In the genomic region with DNA sequence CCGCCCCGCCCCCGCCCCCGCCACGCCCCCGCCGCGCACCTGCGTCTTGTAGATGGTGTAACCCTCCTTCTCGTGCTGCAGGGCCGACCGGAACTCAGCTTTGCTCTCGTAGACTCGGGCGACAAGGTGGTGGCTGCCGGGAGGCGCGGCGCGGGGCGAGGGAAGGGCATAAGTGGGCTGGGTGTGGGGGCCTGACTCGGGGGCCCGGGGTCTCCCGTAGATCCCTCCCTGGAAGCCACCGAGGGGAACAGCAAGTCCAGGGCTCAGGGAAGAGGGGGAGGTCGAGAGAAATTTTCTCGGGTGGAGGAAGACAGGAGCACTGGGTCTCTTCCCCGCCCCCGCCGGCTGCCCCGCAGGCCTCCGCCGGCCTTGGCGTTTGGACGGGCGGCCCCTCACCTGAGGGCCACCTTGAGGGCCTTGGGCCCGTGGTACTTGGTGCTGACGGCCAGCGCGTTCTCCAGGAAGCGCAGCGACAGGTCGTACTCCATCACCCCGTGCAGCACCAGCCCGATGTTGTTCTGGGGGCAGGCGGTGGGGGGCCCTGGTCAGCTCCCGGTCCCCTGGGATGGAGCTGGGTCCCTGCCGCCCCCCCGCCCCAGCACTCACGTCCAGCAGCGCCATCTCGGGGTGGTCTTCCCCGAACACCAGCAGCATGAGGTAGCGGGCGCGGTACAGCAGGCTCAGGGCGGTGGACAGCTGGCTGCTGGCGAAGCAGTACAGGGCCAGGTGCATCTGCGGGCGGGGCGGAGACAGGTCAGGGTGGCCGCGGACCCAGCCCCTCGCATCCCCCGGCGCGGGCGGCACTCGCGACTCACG, we compare ENCODE assay signal across 1 cellular context.
TF ChIP-seq lines count a peak whose summit lies in the region.

No MANE protein-coding gene starts in this region.

TF ChIP-seq in HEK293, 187 proteins besides CTCF, POLR2A, EP300 and RAD21 (continued from another document):
- TF ChIP-seq ZBTB10 (tag by site-specific recombination; IDR thresholded peaks at IDR 0.05): no peak
